20 cellular contexts compared by ENCODE assay signal in the genomic region with DNA sequence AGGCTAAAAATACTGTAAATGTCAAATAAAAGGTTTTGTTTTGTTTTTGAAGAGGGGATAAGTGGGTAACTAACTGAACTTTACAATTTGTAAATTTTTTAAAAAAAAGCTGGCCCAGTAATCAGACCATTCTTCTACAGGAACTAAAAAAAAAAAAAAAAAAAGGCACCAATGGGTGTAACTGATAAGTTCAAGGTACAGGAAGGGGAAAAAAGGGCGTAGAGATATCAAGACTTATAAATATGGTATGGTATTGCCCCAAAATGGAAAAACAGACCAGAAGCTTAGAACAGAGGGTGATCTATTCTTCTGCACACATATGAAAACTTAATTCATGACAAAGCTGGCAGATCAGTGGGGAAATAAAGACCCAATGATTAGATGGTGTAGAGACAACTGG. TPM values are rescaled to one million over a fixed set of nuclear protein-coding genes. Genes with fewer than 3 reads are reported as not detected.
"Had no signal": no experiment of that assay in that cellular context is flagged by ENCODE, and none has a peak within 500 bp of the region (broad histone marks: within the 10 kb centered on the region; RNA-seq: fewer than 3 reads in every experiment).

No MANE protein-coding gene starts in this region.

- H2AFZ ChIP-seq: PC-9 had no signal

- H3K27ac Mint-ChIP-seq: activated CD8-positive, alpha-beta T cell treated with anti-CD3 and anti-CD28 coated beads, Interleukin-2, amount 10 ng/mL, durations not matched to agents 7 days and 5 days; activated naive CD4-positive, alpha-beta T cell treated with anti-CD3 and anti-CD28 coated beads, Interleukin-2, amount 10 ng/mL, durations not matched to agents 7 days and 5 days; activated naive CD8-positive, alpha-beta T cell treated with anti-CD3 and anti-CD28 coated beads, Interleukin-2, amount 10 ng/mL, durations not matched to agents 7 days and 5 days; WTC11 had no signal

- H3K27me3 Mint-ChIP-seq: activated naive CD4-positive, alpha-beta T cell treated with anti-CD3 and anti-CD28 coated beads, Interleukin-2, amount 10 ng/mL, durations not matched to agents 7 days and 5 days; activated naive CD8-positive, alpha-beta T cell treated with anti-CD3 and anti-CD28 coated beads, Interleukin-2, amount 10 ng/mL, durations not matched to agents 7 days and 5 days had no signal

- DNase-seq: activated CD4-positive, alpha-beta T cell treated with anti-CD3 and anti-CD28 coated beads for 48 hours; activated CD4-positive, alpha-beta T cell treated with anti-CD3 and anti-CD28 coated beads, Interleukin-2, amount 50 U/mL, for 4 hours; activated CD4-positive, CD25-positive, alpha-beta regulatory T cell treated with anti-CD3 and anti-CD28 coated beads, Interleukin-2, amount 50 U/mL, for 72 hours; activated CD8-positive, alpha-beta memory T cell treated with anti-CD3 and anti-CD28 coated beads, Interleukin-2, amount 50 U/mL, for 48 hours; activated CD8-positive, alpha-beta T cell treated with anti-CD3 and anti-CD28 coated beads, Interleukin-2, amount 10 ng/mL, durations not matched to agents 7 days and 5 days; activated gamma-delta T cell; activated naive CD4-positive, alpha-beta T cell treated with anti-CD3 and anti-CD28 coated beads, Interleukin-2, amount 10 ng/mL, durations not matched to agents 7 days and 5 days; activated naive CD8-positive, alpha-beta T cell treated with anti-CD3 and anti-CD28 coated beads, Interleukin-2, amount 10 ng/mL, durations not matched to agents 7 days and 5 days; activated T-cell treated with anti-CD3 and anti-CD28 coated beads, Interleukin-2, amount 50 U/mL, for 1 hour; MM.1S; NCI-H1105; NCI-H1436; NCI-H2029 treated with DMSO at 0.1 percent for 48 hours; NCI-H446; NCI-H748 treated with DMSO at 0.1 percent for 48 hours; PC-9; SHP77 treated with DMSO at 0.1 percent for 48 hours had no signal

- H3K4me2 ChIP-seq: PC-9 had no signal

- H3K9me3 ChIP-seq: adrenal gland had no signal

- H3K4me3 Mint-ChIP-seq: activated CD8-positive, alpha-beta T cell treated with anti-CD3 and anti-CD28 coated beads, Interleukin-2, amount 10 ng/mL, durations not matched to agents 7 days and 5 days; activated naive CD4-positive, alpha-beta T cell treated with anti-CD3 and anti-CD28 coated beads, Interleukin-2, amount 10 ng/mL, durations not matched to agents 7 days and 5 days; activated naive CD8-positive, alpha-beta T cell treated with anti-CD3 and anti-CD28 coated beads, Interleukin-2, amount 10 ng/mL, durations not matched to agents 7 days and 5 days; WTC11 had no signal

- H3K4me3 ChIP-seq: adrenal gland, PC-9 had no signal

- H3K4me1 Mint-ChIP-seq: WTC11 had no signal

- ATAC-seq: activated CD8-positive, alpha-beta T cell treated with anti-CD3 and anti-CD28 coated beads, Interleukin-2, amount 10 ng/mL, durations not matched to agents 7 days and 5 days; WTC11 had no signal

- H3K27me3 ChIP-seq: adrenal gland had no signal

- H3K36me3 ChIP-seq: adrenal gland had no signal

- H3K27ac ChIP-seq: PC-9 had no signal

RNA-seq across cellular contexts. Expression of a gene that starts 58.8 kb away (rescaled TPM):
- total RNA-seq: activated CD8-positive, alpha-beta T cell treated with anti-CD3 and anti-CD28 coated beads, Interleukin-2, amount 10 ng/mL, durations not matched to agents 7 days and 5 days; activated naive CD8-positive, alpha-beta T cell treated with anti-CD3 and anti-CD28 coated beads, Interleukin-2, amount 10 ng/mL, durations not matched to agents 7 days and 5 days; adrenal gland; T-helper 2 cell treated with Interferon-gamma antibody and Interleukin-4, amounts not matched to agents 100 ng/mL and 5 ng/mL, for 36 hours had no signal
- polyA plus RNA-seq: adrenal gland had no signal
